In genomic region chr15:38758001-38758400, GRCh38 we compare ENCODE assay signal across 18 cellular contexts.
DNase-seq lines count a peak whose midpoint lies in the region; ATAC-seq, FAIRE-seq and TF ChIP-seq lines count a peak whose summit lies in the region.
"Had no signal": no experiment of that assay in that cellular context is flagged by ENCODE, and none has a peak within 500 bp of the region (broad histone marks: within the 10 kb centered on the region; RNA-seq: fewer than 3 reads in every experiment).

No MANE protein-coding gene starts in this region.

- no peak for TF ChIP-seq CTCF in HFFc6 (IDR thresholded peaks at IDR 0.05)
- no peak for TF ChIP-seq CTCF in astrocyte (IDR thresholded peaks at IDR 0.05; ENCODE audit: insufficient read depth, low read depth, low read length)
- no peak for TF ChIP-seq CTCF in spleen (IDR thresholded peaks at IDR 0.05 in 8 of 11, conservative IDR thresholded peaks at IDR 0.05 in 3 of 11)

- peak overlapping the region; percentile 41 for H3K4me3 Mint-ChIP-seq in HFFc6
- no peak overlapping the region for H3K4me3 Mint-ChIP-seq in astrocyte (ENCODE audit: unreplicated experiment)
- H3K4me3 Mint-ChIP-seq: activated CD4-positive, alpha-beta T cell treated with anti-CD3 and anti-CD28 coated beads, Interleukin-2, amount 10 ng/mL, durations not matched to agents 24 days and 14 days; CD4-positive, alpha-beta memory T cell had no signal

- FAIRE-seq in astrocyte (lab: Jason Lieb, UNC) (peak; percentile 99), GM12892 (lab: Jason Lieb, UNC) (no peak)

- peaks cover 5% of the 10 kb centered on the region for H3K27me3 ChIP-seq in astrocyte (ENCODE audit: insufficient read depth, low read length)
- peaks cover 0 to 10% (median 0%) of the 10 kb centered on the region in 7 donors for H3K27me3 ChIP-seq in spleen (replicated peaks in 1 of 7)
- H3K27me3 ChIP-seq: MG63, tibial artery had no signal

- H3K9me3 ChIP-seq in astrocyte (ENCODE audit: insufficient read depth, low read depth, low read length) (no peaks in the 10 kb centered on the region), spleen (no peaks in the 10 kb centered on the region)
- H3K9me3 ChIP-seq: heart left ventricle, MG63, tibial artery had no signal

- peak overlapping the region; percentile 2 for H3K9ac ChIP-seq in astrocyte (ENCODE audit: low read length)

- intact Hi-C loops in spleen (cut with DNase I; ENCODE audit: low total_unique reads) = no loop called here

- H3K9me3 Mint-ChIP-seq in HFFc6 (no peaks in the 10 kb centered on the region), astrocyte (ENCODE audit: unreplicated experiment) (no peaks in the 10 kb centered on the region)
- H3K9me3 Mint-ChIP-seq: activated CD4-positive, alpha-beta T cell treated with anti-CD3 and anti-CD28 coated beads, Interleukin-2, amount 10 ng/mL, durations not matched to agents 24 days and 14 days; CD4-positive, alpha-beta memory T cell had no signal

- peaks cover 5% of the 10 kb centered on the region for H3K27me3 Mint-ChIP-seq in HFFc6 (ENCODE audit: insufficient read depth)
- no peaks in the 10 kb centered on the region for H3K27me3 Mint-ChIP-seq in astrocyte (ENCODE audit: low read depth, unreplicated experiment)

- no peak overlapping the region for H3K4me3 ChIP-seq in astrocyte (ENCODE audit: insufficient read depth, low read depth, low read length)
- no peak overlapping the region for H3K4me3 ChIP-seq in spleen
- H3K4me3 ChIP-seq: heart left ventricle, lung, MG63, tibial artery had no signal

- H3K4me1 ChIP-seq in astrocyte (ENCODE audit: insufficient read depth, low read length) (peaks cover 14% of the 10 kb centered on the region), spleen (no peaks in the 10 kb centered on the region)
- H3K4me1 ChIP-seq: heart left ventricle had no signal

- no peak for ATAC-seq in HG03039 (IDR thresholded peaks at IDR 0.05; ENCODE audit: unreplicated experiment)
- ATAC-seq: heart left ventricle had no signal

- TF ChIP-seq POLR2A in GM12892 (IDR thresholded peaks at IDR 0.05; ENCODE audit: low read depth, low read length) = no peak
- TF ChIP-seq POLR2A in spleen (IDR thresholded peaks at IDR 0.05) = no peak

- DNase-seq in AG08396 (ENCODE audit: low spot score) (peak; percentile 43), HFFc6 (peak; percentile 79), astrocyte (ENCODE audit: low read depth) (peak; percentile 73), left kidney (ENCODE audit: low read depth, low spot score) (peak; percentile 86), GM12892 (ENCODE audit: insufficient read length) (no peak), spleen (no peak), mesenteric fat pad (ENCODE audit: low spot score) (no peak)
- DNase-seq: activated CD4-positive, alpha-beta T cell treated with anti-CD3 and anti-CD28 coated beads, Interleukin-2, amount 10 ng/mL, durations not matched to agents 24 days and 14 days; activated effector memory CD4-positive, alpha-beta T cell treated with Interleukin-2 at 50 U/mL for 16 hours; CD4-positive, alpha-beta memory T cell; cortex of kidney; heart left ventricle; MG63; NK-92 treated with Interleukin-12 subunit alpha and Interleukin-12 subunit beta, amount 100 ng/mL, for 24 hours; retina; tibial artery had no signal

- no peaks in the 10 kb centered on the region for H3K36me3 ChIP-seq in astrocyte (ENCODE audit: insufficient read depth, low read length)
- H3K36me3 ChIP-seq in spleen = no peaks in the 10 kb centered on the region
- H3K36me3 ChIP-seq: heart left ventricle, MG63, tibial artery had no signal

- no peaks in the 10 kb centered on the region for H3K79me2 ChIP-seq in astrocyte (ENCODE audit: insufficient read depth, low read length)

- peak overlapping the region; percentile 76 for H3K4me2 ChIP-seq in astrocyte (ENCODE audit: low read length)

- no peaks in the 10 kb centered on the region for H3K36me3 Mint-ChIP-seq in HFFc6 (ENCODE audit: low read depth)
- H3K36me3 Mint-ChIP-seq in astrocyte (ENCODE audit: low read depth, unreplicated experiment) = no peaks in the 10 kb centered on the region
- H3K36me3 Mint-ChIP-seq: CD4-positive, alpha-beta memory T cell had no signal

- H2AFZ ChIP-seq in astrocyte (ENCODE audit: low read depth, low read length) = no peak overlapping the region

- H3K27ac ChIP-seq in astrocyte (ENCODE audit: low read depth, low read length) (no peak overlapping the region), spleen (no peak overlapping the region)
- H3K27ac ChIP-seq: heart left ventricle, tibial artery had no signal

- H4K20me1 ChIP-seq in astrocyte (ENCODE audit: insufficient read depth, low read length) = no peaks in the 10 kb centered on the region

- H3K27ac Mint-ChIP-seq in HFFc6 (peak overlapping the region; percentile 53), astrocyte (ENCODE audit: unreplicated experiment) (no peak overlapping the region)
- H3K27ac Mint-ChIP-seq: activated CD4-positive, alpha-beta T cell treated with anti-CD3 and anti-CD28 coated beads, Interleukin-2, amount 10 ng/mL, durations not matched to agents 24 days and 14 days; CD4-positive, alpha-beta memory T cell had no signal

- peaks cover 56% of the 10 kb centered on the region for H3K4me1 Mint-ChIP-seq in HFFc6 (ENCODE audit: low read depth)
- H3K4me1 Mint-ChIP-seq in astrocyte (ENCODE audit: low read depth, unreplicated experiment) = peaks cover 10% of the 10 kb centered on the region
- H3K4me1 Mint-ChIP-seq: activated CD4-positive, alpha-beta T cell treated with anti-CD3 and anti-CD28 coated beads, Interleukin-2, amount 10 ng/mL, durations not matched to agents 24 days and 14 days; CD4-positive, alpha-beta memory T cell had no signal

Comparison
In these comparisons a context has a peak if more than half of its experiments do, and no peak if none do; other contexts are left out.
1. DNase-seq: peak in AG08396 (single experiment), HFFc6 (single experiment), astrocyte (single experiment) and left kidney (single experiment); none in GM12892 (single experiment), spleen (single experiment) and mesenteric fat pad (single experiment).